ENCODE assay signal across 8 cellular contexts in the genomic region with DNA sequence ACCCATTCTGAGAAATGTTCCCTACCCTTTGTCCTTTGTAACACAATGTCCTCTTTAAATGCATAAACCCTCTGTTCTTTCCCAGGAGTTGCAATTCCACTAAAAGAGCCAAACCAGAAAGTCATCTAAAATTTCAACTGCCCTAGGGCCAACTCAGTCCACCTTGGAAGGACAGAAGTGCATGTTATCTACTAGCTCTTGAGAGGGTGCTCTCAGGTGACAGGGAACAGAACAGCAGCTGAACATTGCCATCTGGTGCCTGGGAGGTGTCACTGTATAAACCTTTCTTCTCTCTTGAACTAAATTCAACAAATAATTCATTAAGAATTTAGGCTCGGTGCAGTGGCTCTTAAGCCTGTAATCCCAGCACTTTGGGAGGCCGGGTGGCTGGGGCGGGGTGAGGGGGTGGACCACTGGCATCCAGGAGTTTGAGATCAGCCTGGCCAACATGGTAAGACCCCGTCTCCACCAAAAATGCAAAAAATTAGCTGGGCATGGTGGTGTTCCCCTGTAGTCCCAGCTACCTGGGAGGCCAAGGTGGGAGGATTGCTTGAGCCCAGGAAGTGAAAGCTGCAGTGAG. TPM values are rescaled to one million over a fixed set of nuclear protein-coding genes. Genes with fewer than 3 reads are reported as not detected.
DNase-seq lines count a peak whose midpoint lies in the region; FAIRE-seq and TF ChIP-seq lines count a peak whose summit lies in the region.

No MANE protein-coding gene starts in this region.

- H3K9me3 Mint-ChIP-seq in MCF 10A (ENCODE audit: unreplicated experiment): no peaks in the 10 kb centered on the region

- no TSS peak for BruUV-seq in MCF 10A (replicated peaks; lab: Mats Ljungman, UMichigan)

- POLR2A ChIA-PET in MCF 10A (lab: Yijun Ruan, JAX): interaction anchor here (0.5 to 3.3 kb wide), 4 partner anchors 9 to 262 kb away, joined by 3 to 17 read pairs (median 8); partner anchors contain the start of gene FERMT2

- H3K27me3 Mint-ChIP-seq in MCF 10A (ENCODE audit: insufficient read depth, unreplicated experiment): no peaks in the 10 kb centered on the region

- no peaks in the 10 kb centered on the region for H3K36me3 Mint-ChIP-seq in MCF 10A (ENCODE audit: insufficient read depth, unreplicated experiment)

- intact Hi-C loops in MCF 10A (cut with micrococcal nuclease): loop anchor here (1.0 to 10.0 kb wide), 3 partner anchors 94 to 344 kb away; no protein-coding TSS in a partner anchor

- no peak overlapping the region for H3K27ac Mint-ChIP-seq in MCF 10A (ENCODE audit: low read depth, unreplicated experiment)

- CTCF ChIA-PET in MCF 10A (lab: Yijun Ruan, JAX): interaction anchor here (0.5 to 9.5 kb wide), 29 partner anchors 9 to 1560 kb away, joined by 3 to 135 read pairs (median 4); no protein-coding TSS in a partner anchor

- peaks cover 11% of the 10 kb centered on the region for H3K4me1 Mint-ChIP-seq in MCF 10A (ENCODE audit: insufficient read depth, unreplicated experiment)

- peak; percentile 51 for FAIRE-seq in GM18507 (lab: Jason Lieb, UNC)
- no peak for FAIRE-seq in GM19239 (lab: Jason Lieb, UNC)

- H3K4me3 Mint-ChIP-seq in MCF 10A (ENCODE audit: unreplicated experiment): no peak overlapping the region

- DNase-seq in AG09319 (ENCODE audit: extremely low read depth, low read depth) (no peak), GM18507 (ENCODE audit: extremely low spot score, insufficient read length, low read depth) (peak; percentile 32), NAMALWA (ENCODE audit: low spot score) (peak; percentile 53), T-helper 2 cell (peak in 4 of 5 experiments; percentile 15 to 58 (median 36)), MCF 10A (ENCODE audit: unreplicated experiment) (peak; percentile 75), islet precursor cell (peak; percentile 80), GM19239 (ENCODE audit: insufficient read length, low spot score) (no peak)
- DNase-seq in stimulated activated CD4-positive, alpha-beta T cell treated with anti-CD3 and anti-CD28 coated beads, TNF-alpha, amount 100 ng/mL, for 24 hours (ENCODE audit: low read depth in 3 of 3): peak in 2 of 3 experiments; percentile 28 to 30

- TF ChIP-seq CTCF in AG09319 (IDR thresholded peaks at IDR 0.05; ENCODE audit: low read depth, low read length): peak; percentile 50
- TF ChIP-seq CTCF in MCF 10A (IDR thresholded peaks at IDR 0.05; ENCODE audit: unreplicated experiment): peak; percentile 64

RNA-seq across cellular contexts. Expression of gene FERMT2, which starts 10.3 kb away (rescaled TPM):
- total RNA-seq in MCF 10A (2022): 62.2 and 62.7 TPM in 2 replicates

Comparison
In these comparisons a context has a peak if more than half of its experiments do, and no peak if none do; other contexts are left out.
1. DNase-seq: peak in GM18507 (single experiment), NAMALWA (single experiment), T-helper 2 cell (4 of 5), MCF 10A (single experiment), islet precursor cell (single experiment) and stimulated activated CD4-positive, alpha-beta T cell treated with anti-CD3 and anti-CD28 coated beads, TNF-alpha, amount 100 ng/mL, for 24 hours (2 of 3); none in AG09319 (single experiment) and GM19239 (single experiment).